ENCODE assay signal across 25 cellular contexts in the genomic region with DNA sequence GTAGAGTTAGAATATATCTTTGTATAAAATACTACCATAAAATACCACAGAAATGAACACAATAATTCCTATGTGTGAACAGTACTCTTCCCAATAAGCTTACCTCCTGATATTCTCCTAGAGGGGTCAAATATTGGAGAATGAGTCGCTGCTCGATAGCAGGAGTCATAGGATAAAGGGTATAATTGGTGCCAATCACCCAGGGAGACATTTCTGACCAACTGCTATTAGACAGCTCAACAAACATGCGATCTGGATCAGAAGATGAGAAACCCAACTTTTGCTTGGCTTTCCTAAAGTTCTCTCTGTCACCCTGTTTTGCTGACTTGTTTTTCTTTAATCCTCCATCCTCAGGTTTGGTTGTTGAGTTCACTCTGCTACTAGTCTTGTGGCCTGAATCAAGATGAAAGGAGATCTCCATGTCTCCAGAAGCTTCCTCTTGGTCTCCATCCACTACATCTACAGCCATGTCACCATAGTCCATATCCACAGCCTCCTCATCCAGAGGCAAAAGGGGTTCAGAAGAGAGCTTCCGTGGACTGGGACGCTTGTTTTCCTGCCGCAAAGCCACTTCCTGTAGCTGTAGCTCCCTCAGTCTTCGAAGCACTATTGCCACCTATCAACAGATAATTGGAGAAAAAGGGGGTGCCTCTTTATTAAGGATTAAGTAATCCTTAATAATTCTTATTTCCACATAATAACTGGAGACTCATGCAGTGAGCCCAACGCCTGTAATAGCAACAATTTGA. TPM values are rescaled to one million over a fixed set of nuclear protein-coding genes. Genes with fewer than 3 reads are reported as not detected.
DNase-seq lines count a peak whose midpoint lies in the region; ATAC-seq and TF ChIP-seq lines count a peak whose summit lies in the region.
"Had no signal": no experiment of that assay in that cellular context is flagged by ENCODE, and none has a peak within 500 bp of the region (broad histone marks: within the 10 kb centered on the region; RNA-seq: fewer than 3 reads in every experiment).

No MANE protein-coding gene starts in this region.

- H3K79me2 ChIP-seq in Karpas-422 (ENCODE audit: low read length), result peaks cover 25% of the 10 kb centered on the region

- no peaks in the 10 kb centered on the region for H3K27me3 Mint-ChIP-seq in activated naive CD8-positive, alpha-beta T cell treated with anti-CD3 and anti-CD28 coated beads, Interleukin-2, amount 10 ng/mL, durations not matched to agents 7 days and 5 days
- no peaks in the 10 kb centered on the region for H3K27me3 Mint-ChIP-seq in stimulated activated naive B cell treated with anti-CD40 and anti-IgM and Interleukin-4, amounts not matched to agents 10 μg/mL and 1 μg/mL and 100 μg/mL, for 72 hours

- H3K36me3 Mint-ChIP-seq in activated naive CD4-positive, alpha-beta T cell treated with anti-CD3 and anti-CD28 coated beads, Interleukin-2, amount 50 U/mL, for 72 hours, result peaks cover 6 to 14% of the 10 kb centered on the region in 2 donors
- H3K36me3 Mint-ChIP-seq in activated naive CD8-positive, alpha-beta T cell treated with anti-CD3 and anti-CD28 coated beads, Interleukin-2, amount 10 ng/mL, durations not matched to agents 7 days and 5 days, result peaks cover 15% of the 10 kb centered on the region
- H3K36me3 Mint-ChIP-seq in stimulated activated naive B cell treated with anti-CD40 and anti-IgM and Interleukin-4, amounts not matched to agents 10 μg/mL and 1 μg/mL and 100 μg/mL, for 72 hours, result peaks cover 20 to 37% of the 10 kb centered on the region in 2 donors

- H3K4me1 Mint-ChIP-seq in activated naive CD8-positive, alpha-beta T cell treated with anti-CD3 and anti-CD28 coated beads, Interleukin-2, amount 10 ng/mL, durations not matched to agents 7 days and 5 days, result peaks cover 14% of the 10 kb centered on the region
- no peaks in the 10 kb centered on the region for H3K4me1 Mint-ChIP-seq in stimulated activated naive B cell treated with anti-CD40 and anti-IgM and Interleukin-4, amounts not matched to agents 10 μg/mL and 1 μg/mL and 100 μg/mL, for 72 hours

- H3K4me3 Mint-ChIP-seq in activated naive CD8-positive, alpha-beta T cell treated with anti-CD3 and anti-CD28 coated beads, Interleukin-2, amount 10 ng/mL, durations not matched to agents 7 days and 5 days, result no peak overlapping the region
- no peak overlapping the region for H3K4me3 Mint-ChIP-seq in stimulated activated naive B cell treated with anti-CD40 and anti-IgM and Interleukin-4, amounts not matched to agents 10 μg/mL and 1 μg/mL and 100 μg/mL, for 72 hours

- POLR2A ChIA-PET in Panc1 (lab: Charles Lee), result interaction anchor here (0.6 kb wide), 2 partner anchors 14 to 33 kb away, joined by 5 to 11 read pairs; no protein-coding TSS in a partner anchor
- POLR2A ChIA-PET in activated naive CD8-positive, alpha-beta T cell treated with anti-CD3 and anti-CD28 coated beads, Interleukin-2, amount 10 ng/mL, durations not matched to agents 7 days and 5 days (lab: Charles Lee), result interaction anchor here (1.3 kb wide), 1 partner anchor 58 kb away, joined by 4 read pairs; a partner anchor contains a TSS

- no peak overlapping the region for H3K9ac ChIP-seq in Karpas-422 (ENCODE audit: low read length)
- H3K9ac ChIP-seq: BLaER1 treated with 17β-estradiol and CSF1 and Interleukin-3, amounts not matched to agents 10 nM and 100 nM had no signal

- no peak for ATAC-seq in activated naive CD4-positive, alpha-beta T cell treated with anti-CD3 and anti-CD28 coated beads, Interleukin-2, amount 50 U/mL, for 72 hours
- ATAC-seq in Panc1, result no peak
- peak; percentile 54 for ATAC-seq in activated naive CD8-positive, alpha-beta T cell treated with anti-CD3 and anti-CD28 coated beads, Interleukin-2, amount 10 ng/mL, durations not matched to agents 7 days and 5 days (ENCODE audit: low read depth)
- no peak for ATAC-seq in stimulated activated naive B cell treated with anti-CD40 and anti-IgM and Interleukin-4, amounts not matched to agents 10 μg/mL and 1 μg/mL and 100 μg/mL, for 72 hours (replicated peaks)
- ATAC-seq: esophagus mucosa, foreskin keratinocyte, left cardiac atrium had no signal

- no peaks in the 10 kb centered on the region for H3K9me2 ChIP-seq in Karpas-422 (replicated peaks; ENCODE audit: insufficient read depth, low read length)

- no peak for TF ChIP-seq CTCF in Panc1 (IDR thresholded peaks at IDR 0.05)

- H3K4me1 ChIP-seq in Panc1 (ENCODE audit: control insufficient read depth, insufficient read depth, low read length), result no peaks in the 10 kb centered on the region
- no peaks in the 10 kb centered on the region for H3K4me1 ChIP-seq in Karpas-422 (ENCODE audit: low read length)
- H3K4me1 ChIP-seq: BLaER1 treated with 17β-estradiol and CSF1 and Interleukin-3, amounts not matched to agents 10 nM and 100 nM; foreskin keratinocyte had no signal

- no peak overlapping the region for H2AFZ ChIP-seq in Karpas-422 (ENCODE audit: low read length)

- in situ Hi-C loops in Panc1 (cut with HindIII; ENCODE audit: low pct_unique_long_range_greater_than_20kb, low sequenced_read_pairs), result no loop called here

- no peaks in the 10 kb centered on the region for H3K9me3 Mint-ChIP-seq in activated naive CD4-positive, alpha-beta T cell treated with anti-CD3 and anti-CD28 coated beads, Interleukin-2, amount 50 U/mL, for 72 hours
- no peaks in the 10 kb centered on the region for H3K9me3 Mint-ChIP-seq in activated naive CD8-positive, alpha-beta T cell treated with anti-CD3 and anti-CD28 coated beads, Interleukin-2, amount 10 ng/mL, durations not matched to agents 7 days and 5 days
- H3K9me3 Mint-ChIP-seq in stimulated activated naive B cell treated with anti-CD40 and anti-IgM and Interleukin-4, amounts not matched to agents 10 μg/mL and 1 μg/mL and 100 μg/mL, for 72 hours, result no peaks in the 10 kb centered on the region

- TSS peak; percentile 39 for BruUV-seq in Panc1 (replicated peaks; lab: Mats Ljungman, UMichigan)

- CTCF ChIA-PET in Panc1 (lab: Charles Lee), result no interaction called here

- H4K20me1 ChIP-seq in Karpas-422 (ENCODE audit: insufficient read depth, low read depth, low read length), result no peaks in the 10 kb centered on the region

- H3K27ac Mint-ChIP-seq in activated naive CD4-positive, alpha-beta T cell treated with anti-CD3 and anti-CD28 coated beads, Interleukin-2, amount 50 U/mL, for 72 hours, result peak overlapping the region; percentile 11 to 65
- H3K27ac Mint-ChIP-seq in activated naive CD8-positive, alpha-beta T cell treated with anti-CD3 and anti-CD28 coated beads, Interleukin-2, amount 10 ng/mL, durations not matched to agents 7 days and 5 days, result peak overlapping the region; percentile 9
- peak overlapping the region; percentile 60 for H3K27ac Mint-ChIP-seq in stimulated activated naive B cell treated with anti-CD40 and anti-IgM and Interleukin-4, amounts not matched to agents 10 μg/mL and 1 μg/mL and 100 μg/mL, for 72 hours

- intact Hi-C loops in Panc1 (cut with micrococcal nuclease; ENCODE audit: unreplicated experiment), result no loop called here

- peaks cover 4% of the 10 kb centered on the region for H3K36me3 ChIP-seq in Panc1 (ENCODE audit: control insufficient read depth, insufficient read depth, low read length)
- H3K36me3 ChIP-seq in Karpas-422 (ENCODE audit: insufficient read depth, low read length), result peaks cover 28% of the 10 kb centered on the region

- H3K9me3 ChIP-seq in Panc1 (ENCODE audit: control insufficient read depth, insufficient read depth, low read depth, low read length) (no peaks in the 10 kb centered on the region), Karpas-422 (ENCODE audit: low read length) (no peaks in the 10 kb centered on the region)
- H3K9me3 ChIP-seq: BLaER1 treated with 17β-estradiol and CSF1 and Interleukin-3, amounts not matched to agents 10 nM and 100 nM; neutrophil; testis had no signal

- no peak overlapping the region for H3K4me2 ChIP-seq in Karpas-422 (ENCODE audit: low read depth, low read length, poor library complexity, severe bottlenecking)
- H3K4me2 ChIP-seq: BLaER1 treated with 17β-estradiol and CSF1 and Interleukin-3, amounts not matched to agents 10 nM and 100 nM had no signal

- no peaks in the 10 kb centered on the region for H3K27me3 ChIP-seq in Panc1 (ENCODE audit: control insufficient read depth, insufficient read depth, low read length)
- no peaks in the 10 kb centered on the region for H3K27me3 ChIP-seq in Karpas-422 (ENCODE audit: low read length)
- H3K27me3 ChIP-seq: BLaER1 treated with 17β-estradiol and CSF1 and Interleukin-3, amounts not matched to agents 10 nM and 100 nM; brain microvascular endothelial cell; foreskin keratinocyte; neutrophil; testis had no signal

- no peak for DNase-seq in activated naive CD4-positive, alpha-beta T cell treated with anti-CD3 and anti-CD28 coated beads, Interleukin-2, amount 50 U/mL, for 72 hours (ENCODE audit: low spot score in 2 of 2)
- no peak for DNase-seq in activated naive CD4-positive, alpha-beta T cell treated with anti-CD3 and anti-CD28 coated beads, Interleukin-2, amount 50 U/mL, for 16 hours
- DNase-seq in Panc1 (ENCODE audit: low read depth, low spot score) (no peak), putamen (ENCODE audit: low spot score) (no peak), Karpas-422 (no peak)
- no peak for DNase-seq in activated naive CD8-positive, alpha-beta T cell treated with anti-CD3 and anti-CD28 coated beads, Interleukin-2, amount 10 ng/mL, durations not matched to agents 7 days and 5 days
- DNase-seq in stimulated activated naive B cell treated with anti-CD40 and anti-IgM and Interleukin-4, amounts not matched to agents 10 μg/mL and 1 μg/mL and 100 μg/mL, for 72 hours, result no peak
- DNase-seq: activated CD4-positive, alpha-beta T cell treated with anti-CD3 and anti-CD28 coated beads, Interleukin-2, amount 50 U/mL, for 4 hours; brain microvascular endothelial cell; effector CD8-positive, alpha-beta T cell; foreskin keratinocyte; HCEC 1CT; left cardiac atrium; mesenchymal stem cell; NCI-H1048; NCI-H187 treated with DMSO at 0.1 percent for 48 hours; NCI-H2227 treated with DMSO at 0.1 percent for 48 hours; stimulated activated CD4-positive, alpha-beta T cell treated with anti-CD3 and anti-CD28 coated beads, Interleukin-2, amount 100 ng/mL, for 24 hours; testis; WERI-Rb-1 had no signal

- H3K27ac ChIP-seq in Panc1 (ENCODE audit: low read length) (no peak overlapping the region), Karpas-422 (ENCODE audit: low read length) (no peak overlapping the region)
- H3K27ac ChIP-seq: BLaER1 treated with 17β-estradiol and CSF1 and Interleukin-3, amounts not matched to agents 10 nM and 100 nM; brain microvascular endothelial cell; foreskin keratinocyte; neutrophil; SK-N-MC; skin epidermis; testis; WERI-Rb-1 had no signal

- H3K4me3 ChIP-seq in Panc1 (ENCODE audit: low read depth in 2 of 2, low read length in 2 of 2) (no peak overlapping the region), Karpas-422 (ENCODE audit: low read length) (no peak overlapping the region)
- H3K4me3 ChIP-seq: BLaER1 treated with 17β-estradiol and CSF1 and Interleukin-3, amounts not matched to agents 10 nM and 100 nM; SK-N-MC; skin epidermis; testis had no signal

RNA-seq across cellular contexts. Expression of a gene that starts 50.4 kb away (rescaled TPM):
- 10 to 100 TPM; 12.6 to 22.9 TPM for total RNA-seq in activated naive CD4-positive, alpha-beta T cell treated with anti-CD3 and anti-CD28 coated beads, Interleukin-2, amount 50 U/mL, for 72 hours
- total RNA-seq in Panc1 (2021; ENCODE audit: unreplicated experiment), result 30.9 TPM
- polyA plus RNA-seq in Panc1 (2012; ENCODE audit: insufficient read length), result 30.8 TPM
- 10 to 100 TPM; 30.5 to 32.6 TPM for total RNA-seq in activated naive CD8-positive, alpha-beta T cell treated with anti-CD3 and anti-CD28 coated beads, Interleukin-2, amount 10 ng/mL, durations not matched to agents 7 days and 5 days
- total RNA-seq in Karpas-422 (2014; rRNA removed; shearing (Covaris generic); ENCODE audit: low replicate concordance), result 17.1 and 26.1 TPM in 2 replicates

RNA-seq across cellular contexts. Expression of a gene that starts 56.4 kb away (rescaled TPM):
- 100 to 1,000 TPM in 1 of 2 donors, 10 to 100 TPM in 1; 93.6 to 109 TPM for total RNA-seq in activated naive CD4-positive, alpha-beta T cell treated with anti-CD3 and anti-CD28 coated beads, Interleukin-2, amount 50 U/mL, for 72 hours
- 69.9 TPM for total RNA-seq in Panc1 (2021; ENCODE audit: unreplicated experiment)
- 57.3 TPM for polyA plus RNA-seq in Panc1 (2012; ENCODE audit: insufficient read length)
- 10 to 100 TPM; 86.2 to 88.2 TPM for total RNA-seq in activated naive CD8-positive, alpha-beta T cell treated with anti-CD3 and anti-CD28 coated beads, Interleukin-2, amount 10 ng/mL, durations not matched to agents 7 days and 5 days
- 27.2 and 51.8 TPM in 2 replicates for total RNA-seq in Karpas-422 (2014; rRNA removed; shearing (Covaris generic); ENCODE audit: low replicate concordance)

RNA-seq across cellular contexts. Expression of a gene that starts 58.4 kb away (rescaled TPM):
- 10 to 100 TPM; 34.9 to 48.1 TPM for total RNA-seq in activated naive CD4-positive, alpha-beta T cell treated with anti-CD3 and anti-CD28 coated beads, Interleukin-2, amount 50 U/mL, for 72 hours
- 24.7 TPM for total RNA-seq in Panc1 (2021; ENCODE audit: unreplicated experiment)
- 15.3 TPM for polyA plus RNA-seq in Panc1 (2012; ENCODE audit: insufficient read length)
- 10 to 100 TPM; 33.3 to 35.4 TPM for total RNA-seq in activated naive CD8-positive, alpha-beta T cell treated with anti-CD3 and anti-CD28 coated beads, Interleukin-2, amount 10 ng/mL, durations not matched to agents 7 days and 5 days
- 19.7 and 25.4 TPM in 2 replicates for total RNA-seq in Karpas-422 (2014; rRNA removed; shearing (Covaris generic); ENCODE audit: low replicate concordance)

Comparison
In these comparisons a context has a peak if more than half of its experiments do, and no peak if none do; other contexts are left out.
1. H3K27ac Mint-ChIP-seq: peak in every context shown above with its lines; median percentile 60 in stimulated activated naive B cell treated with anti-CD40 and anti-IgM and Interleukin-4, amounts not matched to agents 10 μg/mL and 1 μg/mL and 100 μg/mL, for 72 hours; 38 in activated naive CD4-positive, alpha-beta T cell treated with anti-CD3 and anti-CD28 coated beads, Interleukin-2, amount 50 U/mL, for 72 hours; 9 in activated naive CD8-positive, alpha-beta T cell treated with anti-CD3 and anti-CD28 coated beads, Interleukin-2, amount 10 ng/mL, durations not matched to agents 7 days and 5 days.